In genomic region chr6:5422321-5422915, GRCh38 we compare ENCODE assay signal across 8 cellular contexts.
DNase-seq lines count a peak whose midpoint lies in the region; ATAC-seq and TF ChIP-seq lines count a peak whose summit lies in the region.

No MANE protein-coding gene starts in this region.

- in situ Hi-C loops in mammary epithelial cell (cut with MboI; ENCODE audit: low sequenced_read_pairs in 2 of 2): loop anchor here in 1 of 2 donors (25.0 kb wide), 1 partner anchor 1115 kb away; no protein-coding TSS in a partner anchor

- H3K14ac ChIP-seq in mesenchymal stem cell (ENCODE audit: low read length in 2 of 2): no peak overlapping the region

- H3K36me3 ChIP-seq in right atrium auricular region (no peaks in the 10 kb centered on the region), mammary epithelial cell (ENCODE audit: insufficient read depth, low read length) (no peaks in the 10 kb centered on the region), mesenchymal stem cell (ENCODE audit: control insufficient read depth in 1 of 2, insufficient read depth in 2 of 2, low read depth in 1 of 2, low read length in 2 of 2) (peaks cover 0 to 5% of the 10 kb centered on the region in 2 experiments)

- no peak overlapping the region for H2BK120ac ChIP-seq in mesenchymal stem cell (ENCODE audit: low read depth, low read length)

- H2BK5ac ChIP-seq in mesenchymal stem cell (ENCODE audit: low read depth, low read length, poor library complexity, severe bottlenecking): no peak overlapping the region

- intact Hi-C loops in Right ventricle myocardium inferior (cut with DNase I): no loop called here
- intact Hi-C loops in mammary epithelial cell (cut with micrococcal nuclease): loop anchor here (1.0 to 5.0 kb wide), 5 partner anchors 547 to 1125 kb away; partner anchors contain the start of gene NRN1

- dilution Hi-C loops in mammary epithelial cell (cut with HindIII; ENCODE audit: low sequenced_read_pairs): no loop called here

- no peak overlapping the region for H2BK12ac ChIP-seq in mesenchymal stem cell (ENCODE audit: low read length in 2 of 2)

- no peak overlapping the region for H3K27ac ChIP-seq in right atrium auricular region
- no peak overlapping the region for H3K27ac ChIP-seq in mammary epithelial cell (ENCODE audit: insufficient read depth, low read depth, low read length)
- H3K27ac ChIP-seq in mesenchymal stem cell (ENCODE audit: low read length, poor library complexity, severe bottlenecking): no peak overlapping the region

- no peak for DNase-seq in Right ventricle myocardium inferior (ENCODE audit: missing footprints)
- DNase-seq in right atrium auricular region (ENCODE audit: low spot score): no peak
- peak; percentile 10 for DNase-seq in NCI-H2171 (lab: John Stamatoyannopoulos, UW)
- DNase-seq in mammary epithelial cell: peak; percentile 14
- peak; percentile 47 for DNase-seq in mesenchymal stem cell
- no peak for DNase-seq in SKM-1 treated with dmso at 0.1 percent for 144 hours (lab: John Stamatoyannopoulos, UW; ENCODE audit: unreplicated experiment)

- 82% methylated on average over 5 of the region's 5 CpGs for WGBS in mammary epithelial cell (ENCODE audit: low coverage, missing lambda C conversion rate)
- 50% methylated on average over 4 of the region's 5 CpGs for WGBS in mesenchymal stem cell

- H3K27me3 ChIP-seq in right atrium auricular region (no peaks in the 10 kb centered on the region), mammary epithelial cell (ENCODE audit: insufficient read depth, low read length) (no peaks in the 10 kb centered on the region), mesenchymal stem cell (ENCODE audit: control insufficient read depth in 1 of 2, insufficient read depth in 1 of 2, low read length in 2 of 2) (no peaks in the 10 kb centered on the region)

- H3K4me1 ChIP-seq in right atrium auricular region: no peaks in the 10 kb centered on the region
- H3K4me1 ChIP-seq in mammary epithelial cell (ENCODE audit: insufficient read depth, low read length): no peaks in the 10 kb centered on the region
- no peaks in the 10 kb centered on the region for H3K4me1 ChIP-seq in mesenchymal stem cell (ENCODE audit: control insufficient read depth, insufficient read depth, low read depth, low read length)

- peaks cover 21% of the 10 kb centered on the region for H3K79me1 ChIP-seq in mesenchymal stem cell (replicated peaks; ENCODE audit: low read length, poor library complexity, severe bottlenecking)

- no peaks in the 10 kb centered on the region for H3K9me3 ChIP-seq in right atrium auricular region
- no peaks in the 10 kb centered on the region for H3K9me3 ChIP-seq in mammary epithelial cell (replicated peaks; ENCODE audit: insufficient read depth, low read length)
- H3K9me3 ChIP-seq in mesenchymal stem cell (ENCODE audit: control insufficient read depth, low read length): no peaks in the 10 kb centered on the region

- TF ChIP-seq CTCF in right atrium auricular region (IDR thresholded peaks at IDR 0.05): peak in 1 of 2 donors; percentile 50
- TF ChIP-seq CTCF in mammary epithelial cell (conservative IDR thresholded peaks at IDR 0.05 in 1 of 2, IDR thresholded peaks at IDR 0.05 in 1 of 2; ENCODE audit: extremely low read depth in 1 of 2, insufficient read depth in 1 of 2, low read depth in 1 of 2, low read length in 2 of 2): peak; percentile 64 to 78

- no peak overlapping the region for H3K9ac ChIP-seq in mammary epithelial cell (ENCODE audit: insufficient read depth, low read length)
- no peak overlapping the region for H3K9ac ChIP-seq in mesenchymal stem cell (ENCODE audit: low read length)

- no peak overlapping the region for H3K23ac ChIP-seq in mesenchymal stem cell (ENCODE audit: low read length in 2 of 2)

- H3K79me2 ChIP-seq in mammary epithelial cell (ENCODE audit: insufficient read depth, low read length): no peaks in the 10 kb centered on the region

- no peaks in the 10 kb centered on the region for H4K20me1 ChIP-seq in mammary epithelial cell (ENCODE audit: insufficient read depth, low read length)

- H3K4me2 ChIP-seq in mammary epithelial cell (ENCODE audit: insufficient read depth, low read depth, low read length) (no peak overlapping the region), mesenchymal stem cell (ENCODE audit: low read length, poor library complexity, severe bottlenecking) (no peak overlapping the region)

- no peak overlapping the region for H2AFZ ChIP-seq in mammary epithelial cell (ENCODE audit: low read depth, low read length)
- H2AFZ ChIP-seq in mesenchymal stem cell (ENCODE audit: low read depth, low read length): no peak overlapping the region

- no peak overlapping the region for H4K91ac ChIP-seq in mesenchymal stem cell (ENCODE audit: low read length)

- no peak overlapping the region for H3K4me3 ChIP-seq in right atrium auricular region
- H3K4me3 ChIP-seq in mammary epithelial cell (replicated peaks in 1 of 3; ENCODE audit: insufficient read depth in 1 of 3, low read depth in 2 of 3, low read length in 3 of 3): no peak overlapping the region
- H3K4me3 ChIP-seq in mesenchymal stem cell (ENCODE audit: insufficient read depth in 1 of 2, low read depth in 1 of 2, low read length in 2 of 2): no peak overlapping the region

- no peak overlapping the region for H3K18ac ChIP-seq in mesenchymal stem cell (ENCODE audit: low read depth in 1 of 2, low read length in 2 of 2)

- H3K4ac ChIP-seq in mesenchymal stem cell (ENCODE audit: low read depth in 1 of 2, low read length in 2 of 2): no peak overlapping the region

- no peak overlapping the region for H2BK15ac ChIP-seq in mesenchymal stem cell (ENCODE audit: low read depth, poor library complexity, severe bottlenecking)

- no TSS peak for BruUV-seq in mammary epithelial cell (replicated peaks; lab: Mats Ljungman, UMichigan)

- H2AK5ac ChIP-seq in mesenchymal stem cell (ENCODE audit: low read length, severe bottlenecking): no peak overlapping the region

- H4K8ac ChIP-seq in mesenchymal stem cell (ENCODE audit: low read length): no peak overlapping the region

- CTCF ChIA-PET in mammary epithelial cell (lab: Charles Lee; ENCODE audit: low non-redundant PET): no interaction called here

- ATAC-seq in Right ventricle myocardium inferior: peak; percentile 62
- no peak for ATAC-seq in GM21786 (IDR thresholded peaks at IDR 0.05; ENCODE audit: unreplicated experiment)
- no peak for ATAC-seq in HG03457 (IDR thresholded peaks at IDR 0.05; ENCODE audit: unreplicated experiment)

Comparison
In these comparisons a context has a peak if more than half of its experiments do, and no peak if none do; other contexts are left out.
1. DNase-seq: peak in NCI-H2171 (single experiment), mammary epithelial cell (single experiment) and mesenchymal stem cell (single experiment); none in Right ventricle myocardium inferior (single experiment), right atrium auricular region (single experiment) and SKM-1 treated with dmso at 0.1 percent for 144 hours (single experiment).